In genomic region chr10:17201165-17202013, GRCh38 we compare ENCODE assay signal across 1 cellular context.
A peak's percentile ranks its signal among the peaks of the same experiment; 100 is the strongest.
TF ChIP-seq lines count a peak whose summit lies in the region.

Gene TRDMT1 (minus strand): TSS chr10:17201672. CDS start chr10:17201634, 38 bp downstream.

TF ChIP-seq in GM12878, 131 proteins besides CTCF, POLR2A, EP300 and RAD21 (continued from another document and continues in another):
- TF ChIP-seq REST (IDR thresholded peaks at IDR 0.05; ENCODE audit: low read depth, low read length) (no peak), FOS (IDR thresholded peaks at IDR 0.05; ENCODE audit: borderline replicate concordance, extremely low read depth, insufficient read length) (no peak), KAT2A (conservative IDR thresholded peaks at IDR 0.05; ENCODE audit: control insufficient read depth, low read depth, low read length) (no peak), ZNF622 (IDR thresholded peaks at IDR 0.05) (no peak), SRF (IDR thresholded peaks at IDR 0.05; ENCODE audit: low read depth in 2 of 2, low read length in 2 of 2) (peak in 1 of 2 experiments; percentile 84; a peak in 2 of 4 replicates), BHLHE40 (IDR thresholded peaks at IDR 0.05; ENCODE audit: borderline replicate concordance in 1 of 2, low read depth in 2 of 2, low read length in 1 of 2) (peak in 1 of 2 experiments; percentile 52; a peak in 1 of 4 replicates), NR2F1 (conservative IDR thresholded peaks at IDR 0.05) (0 out of 2 replicates have a peak, but pooled peaks have one; percentile 39), NFYA (IDR thresholded peaks at IDR 0.05; ENCODE audit: borderline replicate concordance, low read depth, low read length) (no peak), GATAD2B (conservative IDR thresholded peaks at IDR 0.05; ENCODE audit: low read depth) (peak; percentile 92), IRF5 (IDR thresholded peaks at IDR 0.05; ENCODE audit: borderline replicate concordance) (no peak), CEBPZ (IDR thresholded peaks at IDR 0.05; ENCODE audit: low read depth, low read length) (no peak), HDGF (IDR thresholded peaks at IDR 0.05) (peak; percentile 79; the same call in 1 of the 2 replicates), SIN3A (IDR thresholded peaks at IDR 0.05; ENCODE audit: low read depth, low read length) (peak; percentile 79), E4F1 (IDR thresholded peaks at IDR 0.05; ENCODE audit: borderline replicate concordance, partially characterized antibody) (peak; percentile 42), HDAC6 (IDR thresholded peaks at IDR 0.05; ENCODE audit: unreplicated experiment) (no peak), E2F8 (IDR thresholded peaks at IDR 0.05; ENCODE audit: low read depth, partially characterized antibody) (no peak), STAT1 (conservative IDR thresholded peaks at IDR 0.05) (peak; percentile 98), HCFC1 (IDR thresholded peaks at IDR 0.05; ENCODE audit: low read length) (peak; percentile 79), SMARCA5 (IDR thresholded peaks at IDR 0.05) (peak; percentile 83), ZNF274 (IDR thresholded peaks at IDR 0.05; ENCODE audit: insufficient read depth, insufficient read length) (no peak), USF2 (IDR thresholded peaks at IDR 0.05; ENCODE audit: borderline replicate concordance, low read depth, low read length) (no peak), CBX3 (IDR thresholded peaks at IDR 0.05; ENCODE audit: borderline replicate concordance, low read depth) (no peak), TARDBP (IDR thresholded peaks at IDR 0.05; ENCODE audit: borderline replicate concordance) (peak; percentile 81; the same call in 1 of the 2 replicates), BCL3 (IDR thresholded peaks at IDR 0.05; ENCODE audit: borderline replicate concordance, insufficient read depth, low read depth, low read length, poor library complexity, severe bottlenecking) (no peak), CBFB (IDR thresholded peaks at IDR 0.05; ENCODE audit: low read depth) (no peak), RELB (IDR thresholded peaks at IDR 0.05; ENCODE audit: low read depth) (peak; percentile 92), MYB (IDR thresholded peaks at IDR 0.05; ENCODE audit: borderline replicate concordance, low read depth, low read length) (no peak), HDAC2 (IDR thresholded peaks at IDR 0.05) (no peak), ZZZ3 (IDR thresholded peaks at IDR 0.05; ENCODE audit: control insufficient read depth, insufficient read length, low read depth) (no peak), ZNF24 (IDR thresholded peaks at IDR 0.05) (0 out of 2 replicates have a peak, but pooled peaks have one; percentile 30), NBN (IDR thresholded peaks at IDR 0.05) (peak; percentile 84), NKRF (conservative IDR thresholded peaks at IDR 0.05) (peak; percentile 51; the same call in 1 of the 2 replicates), DPF2 (IDR thresholded peaks at IDR 0.05) (peak; percentile 73; the same call in 1 of the 2 replicates), SMAD1 (IDR thresholded peaks at IDR 0.05; ENCODE audit: low read depth, partially characterized antibody) (no peak)
